In the genomic region with DNA sequence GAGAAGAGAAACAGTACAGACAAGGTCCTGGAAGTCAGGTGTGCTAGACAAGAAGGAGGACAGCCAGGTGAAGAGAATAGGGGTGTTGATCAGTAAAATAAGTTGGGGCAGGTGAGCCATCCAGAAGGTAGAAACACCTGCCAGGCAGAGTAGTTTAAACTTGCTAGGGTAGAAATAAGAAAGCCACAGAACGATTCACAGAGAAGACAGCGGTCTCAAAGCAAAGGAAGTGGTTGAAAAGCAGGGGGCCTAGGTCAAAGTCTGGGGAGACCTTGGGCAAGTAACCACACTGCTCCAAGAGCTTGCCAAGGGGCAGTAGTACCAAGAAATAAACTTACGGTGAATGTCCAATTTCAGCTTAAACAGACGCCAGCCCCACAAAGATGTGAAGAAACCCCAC, we compare ENCODE assay signal across 27 cellular contexts.
"Had no signal": no experiment of that assay in that cellular context is flagged by ENCODE, and none has a peak within 500 bp of the region (broad histone marks: within the 10 kb centered on the region; RNA-seq: fewer than 3 reads in every experiment).

No MANE protein-coding gene starts in this region.

- H3K27ac ChIP-seq: ascending aorta, breast epithelium, cardiac muscle cell, colonic mucosa, epithelial cell of prostate, esophagus squamous epithelium had no signal

- DNase-seq: activated CD4-positive, alpha-beta memory T cell treated with anti-CD3 and anti-CD28 coated beads for 36 hours; activated CD4-positive, alpha-beta T cell treated with anti-CD3 and anti-CD28 coated beads for 36 hours; activated CD4-positive, alpha-beta T cell treated with anti-CD3 and anti-CD28 coated beads, Interleukin-2, amount 10 ng/mL, durations not matched to agents 24 days and 14 days; activated CD4-positive, CD25-positive, alpha-beta regulatory T cell; activated CD4-positive, CD25-positive, alpha-beta regulatory T cell treated with anti-CD3 and anti-CD28 coated beads, Interleukin-2, amount 50 U/mL, for 72 hours; activated CD8-positive, alpha-beta memory T cell treated with anti-CD3 and anti-CD28 coated beads for 24 hours; activated effector memory CD4-positive, alpha-beta T cell treated with Interleukin-2 at 50 U/mL for 16 hours; activated gamma-delta T cell treated with Interleukin-2 at 50 U/mL for 16 hours; activated naive CD4-positive, alpha-beta T cell treated with anti-CD3 and anti-CD28 coated beads, Interleukin-2, amount 50 U/mL, for 16 hours; activated naive CD4-positive, alpha-beta T cell treated with Interleukin-2 at 50 U/mL for 16 hours; activated naive CD8-positive, alpha-beta T cell treated with anti-CD3 and anti-CD28 coated beads, Interleukin-2, amount 10 ng/mL, durations not matched to agents 7 days and 5 days; activated T-cell treated with anti-CD3 and anti-CD28 coated beads, Interleukin-2, amount 50 U/mL, for 4 hours; central memory CD4-positive, alpha-beta T cell; cerebellar nuclear complex; colonic mucosa; effector CD8-positive, alpha-beta T cell; esophagus squamous epithelium; foreskin melanocyte; head of caudate nucleus; T-helper 1 cell; T-helper 17 cell had no signal

- H3K4me1 ChIP-seq: ascending aorta, breast epithelium, colonic mucosa, esophagus squamous epithelium had no signal

- H3K9me3 ChIP-seq: ascending aorta, breast epithelium, colonic mucosa, esophagus squamous epithelium had no signal

- H3K4me3 Mint-ChIP-seq: activated CD4-positive, alpha-beta memory T cell treated with anti-CD3 and anti-CD28 coated beads for 36 hours; activated CD4-positive, alpha-beta T cell treated with anti-CD3 and anti-CD28 coated beads for 36 hours; activated CD4-positive, alpha-beta T cell treated with anti-CD3 and anti-CD28 coated beads, Interleukin-2, amount 10 ng/mL, durations not matched to agents 24 days and 14 days; activated naive CD8-positive, alpha-beta T cell treated with anti-CD3 and anti-CD28 coated beads, Interleukin-2, amount 10 ng/mL, durations not matched to agents 7 days and 5 days; activated T-cell treated with anti-CD3 and anti-CD28 coated beads, Interleukin-2, amount 50 U/mL, for 4 hours; activated T-helper 17 cell treated with anti-CD3 and anti-CD28 coated beads, Interleukin-2, amount 50 U/mL, for 72 hours; brain; T-helper 17 cell had no signal

- H3K36me3 ChIP-seq: ascending aorta, breast epithelium, cardiac muscle cell, colonic mucosa, esophagus squamous epithelium had no signal

- H3K27me3 ChIP-seq: ascending aorta, breast epithelium, cardiac muscle cell, colonic mucosa, esophagus squamous epithelium had no signal

- H3K27ac Mint-ChIP-seq: activated CD4-positive, alpha-beta memory T cell treated with anti-CD3 and anti-CD28 coated beads for 36 hours; activated CD4-positive, alpha-beta T cell treated with anti-CD3 and anti-CD28 coated beads for 36 hours; activated CD4-positive, alpha-beta T cell treated with anti-CD3 and anti-CD28 coated beads, Interleukin-2, amount 10 ng/mL, durations not matched to agents 24 days and 14 days; activated naive CD8-positive, alpha-beta T cell treated with anti-CD3 and anti-CD28 coated beads, Interleukin-2, amount 10 ng/mL, durations not matched to agents 7 days and 5 days; activated T-helper 17 cell treated with anti-CD3 and anti-CD28 coated beads, Interleukin-2, amount 50 U/mL, for 72 hours; brain; T-helper 17 cell had no signal

- ATAC-seq: activated CD4-positive, alpha-beta T cell treated with anti-CD3 and anti-CD28 coated beads for 36 hours; activated T-cell treated with anti-CD3 and anti-CD28 coated beads, Interleukin-2, amount 50 U/mL, for 4 hours; activated T-helper 17 cell treated with anti-CD3 and anti-CD28 coated beads, Interleukin-2, amount 50 U/mL, for 72 hours; T-helper 17 cell had no signal

- H3K27me3 Mint-ChIP-seq: activated CD4-positive, alpha-beta memory T cell treated with anti-CD3 and anti-CD28 coated beads for 36 hours; activated CD4-positive, alpha-beta T cell treated with anti-CD3 and anti-CD28 coated beads for 36 hours; activated CD4-positive, alpha-beta T cell treated with anti-CD3 and anti-CD28 coated beads, Interleukin-2, amount 10 ng/mL, durations not matched to agents 24 days and 14 days; activated naive CD8-positive, alpha-beta T cell treated with anti-CD3 and anti-CD28 coated beads, Interleukin-2, amount 10 ng/mL, durations not matched to agents 7 days and 5 days; activated T-helper 17 cell treated with anti-CD3 and anti-CD28 coated beads, Interleukin-2, amount 50 U/mL, for 72 hours; T-helper 17 cell had no signal

- H3K9me3 Mint-ChIP-seq: activated CD4-positive, alpha-beta memory T cell treated with anti-CD3 and anti-CD28 coated beads for 36 hours; activated naive CD8-positive, alpha-beta T cell treated with anti-CD3 and anti-CD28 coated beads, Interleukin-2, amount 10 ng/mL, durations not matched to agents 7 days and 5 days; activated T-cell treated with anti-CD3 and anti-CD28 coated beads, Interleukin-2, amount 50 U/mL, for 4 hours had no signal

- H3K36me3 Mint-ChIP-seq: activated CD4-positive, alpha-beta memory T cell treated with anti-CD3 and anti-CD28 coated beads for 36 hours; activated naive CD8-positive, alpha-beta T cell treated with anti-CD3 and anti-CD28 coated beads, Interleukin-2, amount 10 ng/mL, durations not matched to agents 7 days and 5 days; brain had no signal

- H3K4me3 ChIP-seq: ascending aorta, breast epithelium, cardiac muscle cell, colonic mucosa, esophagus squamous epithelium had no signal

- H3K4me1 Mint-ChIP-seq: activated CD4-positive, alpha-beta T cell treated with anti-CD3 and anti-CD28 coated beads, Interleukin-2, amount 10 ng/mL, durations not matched to agents 24 days and 14 days; activated T-helper 17 cell treated with anti-CD3 and anti-CD28 coated beads, Interleukin-2, amount 50 U/mL, for 72 hours; brain; T-helper 17 cell had no signal
